Comparison of ENCODE assay signal across 25 cellular contexts in the genomic region with DNA sequence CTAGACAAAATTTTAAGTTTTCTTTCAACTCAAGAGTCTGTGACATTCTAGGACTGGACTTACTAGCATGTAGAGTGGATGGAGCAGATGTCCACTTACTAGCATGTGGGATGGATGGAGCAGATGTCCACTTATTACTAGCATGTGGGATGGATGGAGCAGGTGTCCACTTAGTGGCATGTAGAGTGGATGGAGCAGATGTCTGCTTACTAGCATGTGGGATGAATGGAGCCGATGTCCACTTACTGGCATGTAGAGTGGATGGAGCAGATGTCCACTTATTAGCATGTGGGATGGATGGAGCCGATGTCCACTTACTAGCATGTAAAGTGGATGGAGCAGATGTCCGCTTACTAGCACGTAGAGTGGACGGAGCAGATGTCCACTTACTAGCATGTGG. TPM values are rescaled to one million over a fixed set of nuclear protein-coding genes. Genes with fewer than 3 reads are reported as not detected.
DNase-seq lines count a peak whose midpoint lies in the region; ATAC-seq, FAIRE-seq and TF ChIP-seq lines count a peak whose summit lies in the region.
"Had no signal": no experiment of that assay in that cellular context is flagged by ENCODE, and none has a peak within 500 bp of the region (broad histone marks: within the 10 kb centered on the region; RNA-seq: fewer than 3 reads in every experiment).

No MANE protein-coding gene starts in this region.

- WGBS in gastroesophageal sphincter (ENCODE audit: low coverage in 1 of 2), 2 donors: 97 to 100% methylated on average over 3 to 5 of the region's 5 CpGs

- no peak for ATAC-seq in gastroesophageal sphincter
- ATAC-seq: activated CD4-positive, alpha-beta T cell treated with anti-CD3 and anti-CD28 coated beads for 36 hours; activated naive CD8-positive, alpha-beta T cell treated with anti-CD3 and anti-CD28 coated beads, Interleukin-2, amount 50 U/mL, for 24 hours; naive thymus-derived CD8-positive, alpha-beta T cell had no signal

- H3K36me3 ChIP-seq in duodenal mucosa (ENCODE audit: control insufficient read depth in 1 of 2, insufficient read depth in 2 of 2, low read length in 2 of 2) (no peaks in the 10 kb centered on the region), skeletal muscle satellite cell (ENCODE audit: insufficient read depth, low read length) (no peaks in the 10 kb centered on the region), gastroesophageal sphincter (no peaks in the 10 kb centered on the region)
- H3K36me3 ChIP-seq: upper lobe of left lung had no signal

- peak; percentile 48 for FAIRE-seq in GM12891 (lab: Jason Lieb, UNC)
- FAIRE-seq: D721Med, kidney had no signal

- H3K27me3 ChIP-seq in duodenal mucosa (ENCODE audit: control insufficient read depth in 1 of 2, insufficient read depth in 2 of 2, low read length in 2 of 2): no peaks in the 10 kb centered on the region
- H3K27me3 ChIP-seq in skeletal muscle satellite cell (ENCODE audit: control insufficient read depth, insufficient read depth, low read length): peaks cover 14% of the 10 kb centered on the region
- H3K27me3 ChIP-seq in gastroesophageal sphincter: no peaks in the 10 kb centered on the region
- H3K27me3 ChIP-seq: upper lobe of left lung had no signal

- peak overlapping the region; percentile 80 to 98 for H3K4me3 ChIP-seq in duodenal mucosa (ENCODE audit: low read depth in 1 of 2, low read length in 2 of 2)
- no peak overlapping the region for H3K4me3 ChIP-seq in skeletal muscle satellite cell (ENCODE audit: low read length)
- no peak overlapping the region for H3K4me3 ChIP-seq in gastroesophageal sphincter

- H3K27ac ChIP-seq in duodenal mucosa (ENCODE audit: low read depth, low read length) (no peak overlapping the region), gastroesophageal sphincter (no peak overlapping the region)
- H3K27ac ChIP-seq: C4-2B, SK-N-MC, upper lobe of left lung had no signal

- no peak for TF ChIP-seq EP300 in gastroesophageal sphincter (IDR thresholded peaks at IDR 0.05)

- H3K4me2 ChIP-seq in skeletal muscle satellite cell (ENCODE audit: low read length): peak overlapping the region; percentile 92

- peak overlapping the region; percentile 21 to 54 for H3K9ac ChIP-seq in duodenal mucosa (ENCODE audit: low read depth in 1 of 2, low read length in 2 of 2)
- no peak overlapping the region for H3K9ac ChIP-seq in skeletal muscle satellite cell (ENCODE audit: low read depth, low read length)

- TF ChIP-seq POLR2A in GM12891 (IDR thresholded peaks at IDR 0.05; ENCODE audit: low read depth, low read length) (no peak), gastroesophageal sphincter (IDR thresholded peaks at IDR 0.05) (no peak)

- DNase-seq in GM12891 (ENCODE audit: insufficient read length, low spot score): no peak
- peak; percentile 81 to 94 for DNase-seq in NCI-H524 (lab: John Stamatoyannopoulos, UW)
- no peak for DNase-seq in AML-193 (lab: John Stamatoyannopoulos, UW)
- no peak for DNase-seq in SW 1271 (lab: John Stamatoyannopoulos, UW)
- DNase-seq: activated CD4-positive, alpha-beta T cell treated with anti-CD3 and anti-CD28 coated beads for 36 hours; activated naive CD8-positive, alpha-beta T cell treated with anti-CD3 and anti-CD28 coated beads, Interleukin-2, amount 50 U/mL, for 24 hours; activated T-cell treated with anti-CD3 and anti-CD28 coated beads, Interleukin-2, amount 50 U/mL, for 24 hours; EL; HFFc6; kidney; naive thymus-derived CD8-positive, alpha-beta T cell; NCI-H1105 treated with DMSO at 0.1 percent for 48 hours; NCI-H1930; NCI-H774; retina; RPMI8226; spleen; stimulated activated CD4-positive, alpha-beta T cell treated with anti-CD3 and anti-CD28 coated beads, Interleukin-2, amount 100 ng/mL, for 48 hours; upper lobe of left lung had no signal

- no peaks in the 10 kb centered on the region for H3K9me3 ChIP-seq in duodenal mucosa (ENCODE audit: control insufficient read depth in 1 of 2, low read length in 2 of 2)
- H3K9me3 ChIP-seq in skeletal muscle satellite cell (replicated peaks; ENCODE audit: low read length): no peaks in the 10 kb centered on the region
- no peaks in the 10 kb centered on the region for H3K9me3 ChIP-seq in gastroesophageal sphincter
- H3K9me3 ChIP-seq: spleen, upper lobe of left lung had no signal

- H3K4me1 ChIP-seq in duodenal mucosa (ENCODE audit: control insufficient read depth in 1 of 2, insufficient read depth in 2 of 2, low read length in 2 of 2): peaks cover 39 to 41% of the 10 kb centered on the region in 2 donors
- peaks cover 28% of the 10 kb centered on the region for H3K4me1 ChIP-seq in skeletal muscle satellite cell (ENCODE audit: control insufficient read depth, insufficient read depth, low read length)
- peaks cover 0 to 33% (median 0%) of the 10 kb centered on the region in 3 donors for H3K4me1 ChIP-seq in gastroesophageal sphincter

- no peak for TF ChIP-seq CTCF in gastroesophageal sphincter (IDR thresholded peaks at IDR 0.05)

TF ChIP-seq in GM12891, 5 proteins besides CTCF, POLR2A, EP300 and RAD21:
- TF ChIP-seq PAX5 (IDR thresholded peaks at IDR 0.05; ENCODE audit: insufficient read depth, low read length, severe bottlenecking) (no peak), POU2F2 (IDR thresholded peaks at IDR 0.05; ENCODE audit: low read depth, low read length) (no peak)
TF ChIP-seq in GM12891: peak in this region for 0.

RNA-seq across cellular contexts. Expression of a gene that starts 2.4 kb away (rescaled TPM):
- 1.1 TPM for polyA plus RNA-seq in GM12891 (2012; ENCODE audit: low read depth, missing spikeins)
- 8.1 and 10.0 TPM in 2 replicates for total RNA-seq in skeletal muscle satellite cell (2012; rRNA removed)
- 10 to 100 TPM in 1 of 4 donors, 1 to 10 TPM in 3; 7.0 to 14.0 (median 8.5) TPM for total RNA-seq in gastroesophageal sphincter

Comparison
In these comparisons a context has a peak if more than half of its experiments do, and no peak if none do; other contexts are left out.
1. DNase-seq: peak in NCI-H524 (2 of 2); none in GM12891 (single experiment), AML-193 (0 of 2) and SW 1271 (0 of 2).
2. H3K4me3 ChIP-seq: peak in duodenal mucosa (2 of 2); none in skeletal muscle satellite cell (single experiment) and gastroesophageal sphincter (0 of 2).